In genomic region chr9:64774813-64775793, GRCh38 we compare ENCODE assay signal across 8 cellular contexts.
A peak's percentile ranks its signal among the peaks of the same experiment; 100 is the strongest.
DNase-seq lines count a peak whose midpoint lies in the region; ATAC-seq, FAIRE-seq and TF ChIP-seq lines count a peak whose summit lies in the region.
"Not testable (repeated sequence)": the region's sequence is repeated elsewhere in the genome, so short reads cannot be mapped to it uniquely, and the experiment has no call there.

No MANE protein-coding gene starts in this region.

- WGBS in upper lobe of left lung, 2 donors: 27 to 30% methylated on average over 5 to 6 of the region's 72 CpGs

- not testable (repeated sequence) for H3F3A ChIP-seq in OCI-LY1 (ENCODE audit: insufficient read depth, low read length)

- CTCF ChIA-PET in activated CD8-positive, alpha-beta memory T cell treated with anti-CD3 and anti-CD28 coated beads, Interleukin-2, amount 10 ng/mL, durations not matched to agents 7 days and 5 days (lab: Charles Lee): not testable (repeated sequence)

- H3K9ac ChIP-seq in OCI-LY1 (ENCODE audit: low read length): not testable (repeated sequence)

- DNase-seq in GM06990 (ENCODE audit: extremely low read depth, insufficient read length) (peak; percentile 12), bronchial epithelial cell (ENCODE audit: low read depth) (peak; percentile 0), Right ventricle myocardium superior (peak; percentile 24), mesothelial cell of epicardium (ENCODE audit: low spot score in 2 of 2, unreplicated experiment in 2 of 2) (peak in 1 of 2 experiments; percentile 5), sciatic nerve (ENCODE audit: low spot score) (peak; percentile 53), upper lobe of left lung (peak in 1 of 2 donors; percentile 39)
- DNase-seq in activated CD8-positive, alpha-beta memory T cell treated with anti-CD3 and anti-CD28 coated beads, Interleukin-2, amount 10 ng/mL, durations not matched to agents 7 days and 5 days: not testable (repeated sequence)

- peak overlapping the region; percentile 4 for H3K27ac Mint-ChIP-seq in activated CD8-positive, alpha-beta memory T cell treated with anti-CD3 and anti-CD28 coated beads, Interleukin-2, amount 10 ng/mL, durations not matched to agents 7 days and 5 days
- not testable (repeated sequence) for H3K27ac Mint-ChIP-seq in mesothelial cell of epicardium

- H3K9me3 Mint-ChIP-seq in activated CD8-positive, alpha-beta memory T cell treated with anti-CD3 and anti-CD28 coated beads, Interleukin-2, amount 10 ng/mL, durations not matched to agents 7 days and 5 days (ENCODE audit: low read depth); mesothelial cell of epicardium: not testable (repeated sequence)

- TF ChIP-seq POLR2A in upper lobe of left lung (IDR thresholded peaks at IDR 0.05): not testable (repeated sequence)

- not testable (repeated sequence) for FAIRE-seq in bronchial epithelial cell (lab: Jason Lieb, UNC)

- not testable (repeated sequence) for H3K36me3 ChIP-seq in GM06990 (ENCODE audit: control insufficient read depth, insufficient read depth, low read length); OCI-LY1 (ENCODE audit: insufficient read depth, low read length); bronchial epithelial cell (ENCODE audit: control insufficient read depth, insufficient read depth, low read length); upper lobe of left lung

- intact Hi-C loops in Right ventricle myocardium superior (cut with DNase I); sciatic nerve (cut with DNase I): not testable (repeated sequence)

- not testable (repeated sequence) for H3K4me1 ChIP-seq in OCI-LY1 (ENCODE audit: insufficient read depth, low read length, severe bottlenecking); upper lobe of left lung

- ATAC-seq in activated CD8-positive, alpha-beta memory T cell treated with anti-CD3 and anti-CD28 coated beads, Interleukin-2, amount 10 ng/mL, durations not matched to agents 7 days and 5 days; Right ventricle myocardium superior (ENCODE audit: poor library complexity); sciatic nerve; upper lobe of left lung (ENCODE audit: low FRiP score in 2 of 2): not testable (repeated sequence)

- not testable (repeated sequence) for H3K4me2 ChIP-seq in OCI-LY1 (ENCODE audit: low read length)

- H3K4me3 ChIP-seq in GM06990 (replicated peaks; ENCODE audit: low read depth, low read length) (peak overlapping the region; percentile 41), OCI-LY1 (ENCODE audit: low read depth, low read length, poor library complexity, severe bottlenecking) (peak overlapping the region; percentile 59), bronchial epithelial cell (ENCODE audit: low read depth, low read length) (peak overlapping the region; percentile 8), upper lobe of left lung (peak overlapping the region in 3 of 4 donors; percentile 32 to 51 (median 49))

- H3K9me2 ChIP-seq in OCI-LY1 (ENCODE audit: low read depth, low read length): not testable (repeated sequence)

- H3K27me3 ChIP-seq in GM06990 (replicated peaks; ENCODE audit: control insufficient read depth, insufficient read depth, low read length); OCI-LY1 (ENCODE audit: insufficient read depth, low read length); bronchial epithelial cell (ENCODE audit: control insufficient read depth, insufficient read depth, low read length); upper lobe of left lung: not testable (repeated sequence)

- H3K27me3 Mint-ChIP-seq in activated CD8-positive, alpha-beta memory T cell treated with anti-CD3 and anti-CD28 coated beads, Interleukin-2, amount 10 ng/mL, durations not matched to agents 7 days and 5 days: peaks cover 12% of the 10 kb centered on the region
- peaks cover 24% of the 10 kb centered on the region for H3K27me3 Mint-ChIP-seq in mesothelial cell of epicardium (ENCODE audit: low read depth)

- not testable (repeated sequence) for H3K36me3 Mint-ChIP-seq in activated CD8-positive, alpha-beta memory T cell treated with anti-CD3 and anti-CD28 coated beads, Interleukin-2, amount 10 ng/mL, durations not matched to agents 7 days and 5 days; mesothelial cell of epicardium

- not testable (repeated sequence) for H3K9me3 ChIP-seq in OCI-LY1 (ENCODE audit: low read length); upper lobe of left lung

- TF ChIP-seq EP300 in upper lobe of left lung (IDR thresholded peaks at IDR 0.05): not testable (repeated sequence)

- not testable (repeated sequence) for H3K4me3 Mint-ChIP-seq in activated CD8-positive, alpha-beta memory T cell treated with anti-CD3 and anti-CD28 coated beads, Interleukin-2, amount 10 ng/mL, durations not matched to agents 7 days and 5 days
- peak overlapping the region; percentile 49 for H3K4me3 Mint-ChIP-seq in mesothelial cell of epicardium

- not testable (repeated sequence) for TF ChIP-seq CTCF in GM06990 (IDR thresholded peaks at IDR 0.05; ENCODE audit: insufficient read depth, low read length, poor library complexity, severe bottlenecking); OCI-LY1 (IDR thresholded peaks at IDR 0.05; ENCODE audit: low read length); bronchial epithelial cell (IDR thresholded peaks at IDR 0.05; ENCODE audit: insufficient read depth, low read length, severe bottlenecking); mesothelial cell of epicardium (IDR thresholded peaks at IDR 0.05; ENCODE audit: unreplicated experiment); upper lobe of left lung (IDR thresholded peaks at IDR 0.05)

- H3K79me2 ChIP-seq in OCI-LY1 (ENCODE audit: insufficient read depth, low read length): not testable (repeated sequence)

- not testable (repeated sequence) for H2AFZ ChIP-seq in OCI-LY1 (ENCODE audit: low read length)

- H3K27ac ChIP-seq in OCI-LY1 (ENCODE audit: low read depth, low read length, poor library complexity, severe bottlenecking); upper lobe of left lung: not testable (repeated sequence)

- H4K20me1 ChIP-seq in OCI-LY1 (ENCODE audit: insufficient read depth, low read length): not testable (repeated sequence)

- H3K4me1 Mint-ChIP-seq in activated CD8-positive, alpha-beta memory T cell treated with anti-CD3 and anti-CD28 coated beads, Interleukin-2, amount 10 ng/mL, durations not matched to agents 7 days and 5 days; mesothelial cell of epicardium: not testable (repeated sequence)

Comparison
In these comparisons a context has a peak if more than half of its experiments do, and no peak if none do; other contexts are left out.
1. H3K4me3 ChIP-seq: peak in every context shown above with its lines; median percentile 59 in OCI-LY1; 49 in upper lobe of left lung; 41 in GM06990; 8 in bronchial epithelial cell.